In the genomic region with DNA sequence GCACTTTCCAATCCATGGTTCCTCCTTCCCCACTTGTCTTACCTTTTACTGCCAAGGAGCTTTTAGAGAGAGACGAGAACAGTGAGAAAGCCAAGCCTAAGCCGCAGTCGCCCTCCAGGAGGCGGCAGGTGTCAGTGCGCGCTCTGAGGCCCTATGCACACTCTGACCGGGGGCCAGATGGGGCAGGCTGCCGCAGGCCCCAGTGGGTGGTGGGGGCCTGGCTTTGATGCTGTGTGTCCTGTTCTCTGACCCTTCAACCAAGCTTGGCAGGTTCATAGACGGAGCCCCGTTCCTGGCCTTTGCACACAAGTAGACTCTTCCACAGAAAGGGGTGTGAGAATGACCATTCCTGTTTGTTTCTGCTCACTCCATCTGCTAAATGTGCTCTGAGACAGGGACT, we compare ENCODE assay signal across 12 cellular contexts.
DNase-seq lines count a peak whose midpoint lies in the region; ATAC-seq and TF ChIP-seq lines count a peak whose summit lies in the region.
"Had no signal": no experiment of that assay in that cellular context is flagged by ENCODE, and none has a peak within 500 bp of the region (broad histone marks: within the 10 kb centered on the region; RNA-seq: fewer than 3 reads in every experiment).

No MANE protein-coding gene starts in this region.

- ATAC-seq in GM21619 (IDR thresholded peaks at IDR 0.05; ENCODE audit: unreplicated experiment) (no peak), HG03565 (IDR thresholded peaks at IDR 0.05; ENCODE audit: unreplicated experiment) (no peak)

- no peaks in the 10 kb centered on the region for H3K9me3 ChIP-seq in Peyer's patch

- H3K4me3 Mint-ChIP-seq in neural crest cell: no peak overlapping the region

- DNase-seq in NCI-H524 (lab: John Stamatoyannopoulos, UW): peak; percentile 18 to 62
- DNase-seq in NCI-H524 treated with DMSO at 0.1 percent for 48 hours (lab: John Stamatoyannopoulos, UW): no peak
- peak; percentile 58 for DNase-seq in DMS79 treated with DMSO at 0.1 percent for 48 hours (lab: John Stamatoyannopoulos, UW)
- peak in 2 of 3 donors; percentile 3 to 30 for DNase-seq in Peyer's patch
- no peak for DNase-seq in neural crest cell (ENCODE audit: low read depth, low spot score)
- no peak for DNase-seq in activated effector memory CD4-positive, alpha-beta T cell treated with Interleukin-2 at 50 U/mL for 16 hours
- DNase-seq: ACHN, mesenchymal stem cell, NCI-H345, Right ventricle myocardium superior had no signal

- no peak overlapping the region for H3K27ac ChIP-seq in Peyer's patch

- TF ChIP-seq POLR2A in Peyer's patch (IDR thresholded peaks at IDR 0.05): no peak

- H3K9me3 Mint-ChIP-seq in neural crest cell: no peaks in the 10 kb centered on the region

- no peaks in the 10 kb centered on the region for H3K27me3 Mint-ChIP-seq in neural crest cell (ENCODE audit: low read depth)

- H3K27ac Mint-ChIP-seq in neural crest cell (ENCODE audit: unreplicated experiment): peak overlapping the region; percentile 27

- TF ChIP-seq CTCF in Peyer's patch (IDR thresholded peaks at IDR 0.05) (peak in 2 of 6 experiments; percentile 15 to 31), neural crest cell (conservative IDR thresholded peaks at IDR 0.05) (no peak)

- no peaks in the 10 kb centered on the region for H3K36me3 Mint-ChIP-seq in neural crest cell (ENCODE audit: low read depth)

- no peak overlapping the region for H3K4me3 ChIP-seq in Peyer's patch

- no peaks in the 10 kb centered on the region for H3K4me1 Mint-ChIP-seq in neural crest cell

- H3K4me1 ChIP-seq in Peyer's patch: no peaks in the 10 kb centered on the region

- no peaks in the 10 kb centered on the region for H3K27me3 ChIP-seq in Peyer's patch

- peaks cover 0 to 41% (median 0%) of the 10 kb centered on the region in 3 donors for H3K36me3 ChIP-seq in Peyer's patch

Comparison
In these comparisons a context has a peak if more than half of its experiments do, and no peak if none do; other contexts are left out.
1. DNase-seq: peak in NCI-H524 (2 of 2), DMS79 treated with DMSO at 0.1 percent for 48 hours (single experiment) and Peyer's patch (2 of 3); none in NCI-H524 treated with DMSO at 0.1 percent for 48 hours (single experiment), neural crest cell (single experiment) and activated effector memory CD4-positive, alpha-beta T cell treated with Interleukin-2 at 50 U/mL for 16 hours (single experiment).